ENCODE assay signal across 31 cellular contexts in the genomic region with DNA sequence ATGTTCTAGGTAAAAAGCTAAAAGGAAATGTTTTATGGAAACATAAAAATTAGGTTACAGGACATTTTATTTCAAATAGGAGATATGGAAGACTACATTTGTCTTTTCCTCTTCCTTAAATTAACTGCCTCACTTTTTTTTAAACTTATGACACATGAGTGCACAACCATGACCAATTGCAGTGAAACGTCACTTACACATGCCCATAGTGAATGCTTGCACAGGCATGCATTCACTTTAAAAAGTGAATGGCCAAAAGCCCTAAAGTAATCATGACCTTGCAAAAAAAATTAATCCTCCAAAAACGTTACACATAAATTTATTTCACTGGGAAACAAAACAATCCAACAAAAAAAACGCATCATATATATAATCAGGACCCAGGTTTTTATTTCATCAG.
"Had no signal": no experiment of that assay in that cellular context is flagged by ENCODE, and none has a peak within 500 bp of the region (broad histone marks: within the 10 kb centered on the region; RNA-seq: fewer than 3 reads in every experiment).

No MANE protein-coding gene starts in this region.

- H3K36me3 ChIP-seq: ascending aorta, cardiac muscle cell, WERI-Rb-1 had no signal

- H3K9me3 ChIP-seq: ascending aorta had no signal

- H3K4me3 ChIP-seq: ascending aorta, cardiac muscle cell had no signal

- FAIRE-seq: TTC549 had no signal

- ATAC-seq: activated CD4-positive, alpha-beta T cell treated with anti-CD3 and anti-CD28 coated beads for 36 hours; activated CD4-positive, CD25-positive, alpha-beta regulatory T cell treated with anti-CD3 and anti-CD28 coated beads, Interleukin-2, amount 50 U/mL, for 24 hours; activated CD8-positive, alpha-beta memory T cell treated with anti-CD3 and anti-CD28 coated beads, Interleukin-2, amount 10 ng/mL, durations not matched to agents 7 days and 5 days; activated CD8-positive, alpha-beta T cell treated with anti-CD3 and anti-CD28 coated beads, Interleukin-2, amount 10 ng/mL, durations not matched to agents 7 days and 5 days; activated naive CD8-positive, alpha-beta T cell treated with anti-CD3 and anti-CD28 coated beads, Interleukin-2, amount 50 U/mL, for 24 hours; WTC11 had no signal

- H3K4me1 ChIP-seq: ascending aorta had no signal

- H3K27me3 ChIP-seq: ascending aorta, cardiac muscle cell had no signal

- H3K27ac ChIP-seq: ascending aorta, cardiac muscle cell, WERI-Rb-1 had no signal

- DNase-seq: activated CD4-positive, alpha-beta memory T cell treated with anti-CD3 and anti-CD28 coated beads, Interleukin-2, amount 10 ng/mL, durations not matched to agents 7 days and 5 days; activated CD4-positive, alpha-beta T cell treated with anti-CD3 and anti-CD28 coated beads for 1 hour; activated CD4-positive, alpha-beta T cell treated with anti-CD3 and anti-CD28 coated beads for 36 hours; activated CD4-positive, alpha-beta T cell treated with anti-CD3 and anti-CD28 coated beads for 48 hours; activated CD4-positive, alpha-beta T cell treated with anti-CD3 and anti-CD28 coated beads, Interleukin-2, amount 10 ng/mL, durations not matched to agents 7 days and 5 days; activated CD4-positive, alpha-beta T cell treated with anti-CD3 and anti-CD28 coated beads, Interleukin-2, amount 50 U/mL, for 48 hours; activated CD4-positive, CD25-positive, alpha-beta regulatory T cell; activated CD8-positive, alpha-beta memory T cell treated with anti-CD3 and anti-CD28 coated beads for 24 hours; activated CD8-positive, alpha-beta memory T cell treated with anti-CD3 and anti-CD28 coated beads, Interleukin-2, amount 10 ng/mL, durations not matched to agents 7 days and 5 days; activated CD8-positive, alpha-beta memory T cell treated with anti-CD3 and anti-CD28 coated beads, Interleukin-2, amount 50 U/mL, for 48 hours; activated CD8-positive, alpha-beta T cell treated with anti-CD3 and anti-CD28 coated beads, Interleukin-2, amount 10 ng/mL, durations not matched to agents 7 days and 5 days; activated effector memory CD4-positive, alpha-beta T cell treated with Interleukin-2 at 50 U/mL for 16 hours; activated gamma-delta T cell; activated naive CD4-positive, alpha-beta T cell treated with anti-CD3 and anti-CD28 coated beads, Interleukin-2, amount 10 ng/mL, durations not matched to agents 7 days and 5 days; activated naive CD4-positive, alpha-beta T cell treated with Interleukin-2 at 50 U/mL for 16 hours; activated naive CD8-positive, alpha-beta T cell treated with anti-CD3 and anti-CD28 coated beads, Interleukin-2, amount 10 ng/mL, durations not matched to agents 7 days and 5 days; activated naive CD8-positive, alpha-beta T cell treated with anti-CD3 and anti-CD28 coated beads, Interleukin-2, amount 50 U/mL, for 24 hours; activated T-cell treated with anti-CD3 and anti-CD28 coated beads, Interleukin-2, amount 50 U/mL, for 24 hours; activated T-cell treated with anti-CD3 and anti-CD28 coated beads, Interleukin-2, amount 50 U/mL, for 48 hours; amygdala; anterior cingulate cortex; caudate nucleus; cerebellar nuclear complex; T-helper 2 cell; T-helper 9 cell; WERI-Rb-1 had no signal
